In genomic region chr3:138547342-138547975, GRCh38 we compare ENCODE assay signal across 29 cellular contexts.
"Had no signal": no experiment of that assay in that cellular context is flagged by ENCODE, and none has a peak within 500 bp of the region (broad histone marks: within the 10 kb centered on the region; RNA-seq: fewer than 3 reads in every experiment).

No MANE protein-coding gene starts in this region.

- ATAC-seq: activated naive CD8-positive, alpha-beta T cell treated with anti-CD3 and anti-CD28 coated beads, Interleukin-2, amount 50 U/mL, for 24 hours; heart left ventricle; mucosa of descending colon; natural killer cell treated with Interleukin-12 subunit alpha and Interleukin-12 subunit beta and Interleukin-15 and Interleukin-18, amount 100 ng/mL, for 72 hours; right cardiac atrium had no signal

- H3K4me3 Mint-ChIP-seq: activated CD4-positive, alpha-beta memory T cell treated with anti-CD3 and anti-CD28 coated beads, Interleukin-2, amount 10 ng/mL, durations not matched to agents 7 days and 5 days; activated CD4-positive, alpha-beta T cell treated with anti-CD3 and anti-CD28 coated beads, Interleukin-2, amount 10 ng/mL, durations not matched to agents 7 days and 5 days; activated naive CD4-positive, alpha-beta T cell treated with anti-CD3 and anti-CD28 coated beads, Interleukin-2, amount 50 U/mL, for 24 hours; activated naive CD8-positive, alpha-beta T cell treated with anti-CD3 and anti-CD28 coated beads, Interleukin-2, amount 50 U/mL, for 24 hours; activated T-cell treated with anti-CD3 and anti-CD28 coated beads, Interleukin-2, amount 50 U/mL, for 24 hours; central memory CD8-positive, alpha-beta T cell; natural killer cell treated with Interleukin-12 subunit alpha and Interleukin-12 subunit beta and Interleukin-15 and Interleukin-18, amount 100 ng/mL, for 72 hours; T-helper 1 cell treated with Interleukin-12 subunit alpha and Interleukin-12 subunit beta and Interleukin-4 antibody, amounts not matched to agents 30 μg/mL and 1 μg/mL, for 36 hours had no signal

- H3K27ac Mint-ChIP-seq: activated CD4-positive, alpha-beta memory T cell treated with anti-CD3 and anti-CD28 coated beads, Interleukin-2, amount 10 ng/mL, durations not matched to agents 7 days and 5 days; activated CD4-positive, alpha-beta T cell treated with anti-CD3 and anti-CD28 coated beads, Interleukin-2, amount 10 ng/mL, durations not matched to agents 7 days and 5 days; activated naive CD4-positive, alpha-beta T cell treated with anti-CD3 and anti-CD28 coated beads, Interleukin-2, amount 50 U/mL, for 24 hours; activated naive CD8-positive, alpha-beta T cell treated with anti-CD3 and anti-CD28 coated beads, Interleukin-2, amount 50 U/mL, for 24 hours; activated T-cell treated with anti-CD3 and anti-CD28 coated beads, Interleukin-2, amount 50 U/mL, for 24 hours; activated T-helper 2 cell treated with anti-CD3 and anti-CD28 coated beads, Interferon-gamma antibody, Interleukin-2, Interleukin-4, amounts not matched to agents 10 μg/mL and 5 μg/mL and 100 μg/mL, durations not matched to agents 14 hours and 24 hours and 36 hours; natural killer cell treated with Interleukin-12 subunit alpha and Interleukin-12 subunit beta and Interleukin-15 and Interleukin-18, amount 100 ng/mL, for 72 hours; T-helper 1 cell treated with Interleukin-12 subunit alpha and Interleukin-12 subunit beta and Interleukin-4 antibody, amounts not matched to agents 30 μg/mL and 1 μg/mL, for 36 hours had no signal

- H3K4me3 ChIP-seq: heart left ventricle, left ventricle myocardium inferior, lung, mucosa of descending colon, thoracic aorta had no signal

- FAIRE-seq: colon, endometrium, TTC549, urothelium cell line had no signal

- H3K27me3 Mint-ChIP-seq: activated CD4-positive, alpha-beta memory T cell treated with anti-CD3 and anti-CD28 coated beads, Interleukin-2, amount 10 ng/mL, durations not matched to agents 7 days and 5 days; activated CD4-positive, alpha-beta T cell treated with anti-CD3 and anti-CD28 coated beads, Interleukin-2, amount 10 ng/mL, durations not matched to agents 7 days and 5 days; activated naive CD4-positive, alpha-beta T cell treated with anti-CD3 and anti-CD28 coated beads, Interleukin-2, amount 50 U/mL, for 24 hours; activated naive CD8-positive, alpha-beta T cell treated with anti-CD3 and anti-CD28 coated beads, Interleukin-2, amount 50 U/mL, for 24 hours; activated T-cell treated with anti-CD3 and anti-CD28 coated beads, Interleukin-2, amount 50 U/mL, for 24 hours; central memory CD8-positive, alpha-beta T cell; natural killer cell treated with Interleukin-12 subunit alpha and Interleukin-12 subunit beta and Interleukin-15 and Interleukin-18, amount 100 ng/mL, for 72 hours had no signal

- DNase-seq: activated CD4-positive, alpha-beta memory T cell treated with anti-CD3 and anti-CD28 coated beads, Interleukin-2, amount 10 ng/mL, durations not matched to agents 7 days and 5 days; activated CD4-positive, alpha-beta T cell treated with anti-CD3 and anti-CD28 coated beads, Interleukin-2, amount 10 ng/mL, durations not matched to agents 7 days and 5 days; activated CD8-positive, alpha-beta memory T cell treated with anti-CD3 and anti-CD28 coated beads, Interleukin-2, amount 50 U/mL, for 48 hours; activated naive CD8-positive, alpha-beta T cell treated with anti-CD3 and anti-CD28 coated beads, Interleukin-2, amount 50 U/mL, for 24 hours; activated T-cell treated with anti-CD3 and anti-CD28 coated beads, Interleukin-2, amount 50 U/mL, for 24 hours; amygdala; dermis blood vessel endothelial cell; effector CD4-positive, alpha-beta T cell; erythroblast; heart left ventricle; hypothalamus; left ventricle myocardium inferior; mucosa of descending colon; right cardiac atrium; stimulated activated CD4-positive, alpha-beta T cell treated with anti-CD3 and anti-CD28 coated beads, Interleukin-2, amount 100 ng/mL, for 48 hours; stimulated activated naive CD4-positive, alpha-beta T cell treated with Interleukin-2 at 50 U/mL for 16 hours; T-helper 9 cell had no signal

- H3K4me1 Mint-ChIP-seq: central memory CD8-positive, alpha-beta T cell had no signal

- H3K27ac ChIP-seq: heart left ventricle, left ventricle myocardium inferior, thoracic aorta, VCaP had no signal

- H3K27me3 ChIP-seq: heart left ventricle had no signal
